8 cellular contexts compared by ENCODE assay signal in the genomic region with DNA sequence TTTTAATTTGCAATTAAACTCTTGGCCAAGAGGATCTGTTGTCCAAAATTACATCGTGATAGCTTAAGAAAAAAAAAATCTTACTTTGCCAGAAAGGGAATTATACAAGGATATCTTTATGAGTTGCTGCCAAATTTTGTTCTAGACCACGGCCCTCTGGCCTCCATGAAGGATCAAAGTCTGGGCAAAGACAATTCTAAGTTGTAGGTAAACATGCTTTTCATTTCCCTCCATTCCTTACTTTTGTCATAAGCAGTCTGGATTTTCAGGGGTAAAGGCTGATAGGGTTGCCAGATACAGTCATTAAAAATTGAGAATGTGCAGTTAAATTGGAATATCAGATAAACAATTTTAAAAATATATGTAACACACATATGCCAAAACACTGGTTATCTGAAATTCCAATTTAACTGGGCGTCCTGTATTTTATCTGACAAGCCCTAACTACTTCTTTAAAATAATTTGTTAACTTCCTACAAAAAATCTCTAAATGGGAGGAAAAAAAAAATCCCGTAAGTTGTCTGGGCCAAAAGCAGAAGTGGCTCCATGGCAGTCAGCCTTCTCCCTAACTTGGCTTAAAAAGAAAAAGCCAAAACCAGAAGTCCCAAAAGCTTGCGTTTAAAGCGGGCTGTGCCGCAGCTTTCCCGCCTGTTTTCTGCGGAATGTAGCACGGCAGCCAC.
DNase-seq lines count a peak whose midpoint lies in the region; ATAC-seq and TF ChIP-seq lines count a peak whose summit lies in the region.

No MANE protein-coding gene starts in this region.

- H3K4me1 ChIP-seq in ACC112 (ENCODE audit: control insufficient read depth, insufficient read depth, low read length, unreplicated experiment): peaks cover 34% of the 10 kb centered on the region
- H3K4me1 ChIP-seq in mucosa of stomach (ENCODE audit: control insufficient read depth, insufficient read depth, low read length): peaks cover 18% of the 10 kb centered on the region

- peaks cover 7% of the 10 kb centered on the region for H3K27me3 Mint-ChIP-seq in brain

- H3K27ac ChIP-seq in ACC112 (ENCODE audit: low read depth, low read length): peak overlapping the region; percentile 97

- DNase-seq in HFF-Myc (ENCODE audit: extremely low read depth, low read depth) (no peak), GDM1 (lab: John Stamatoyannopoulos, UW) (no peak)

- TF ChIP-seq CTCF in HFF-Myc (IDR thresholded peaks at IDR 0.05; ENCODE audit: low read depth, low read length, missing control alignments): no peak
- no peak for TF ChIP-seq CTCF in brain (conservative IDR thresholded peaks at IDR 0.05)

- H3K27ac Mint-ChIP-seq in brain: peak overlapping the region; percentile 99 to 100 (median 99)

- H3K4me3 ChIP-seq in ACC112 (ENCODE audit: low read depth, low read length): peak overlapping the region; percentile 87
- H3K4me3 ChIP-seq in HFF-Myc (replicated peaks; ENCODE audit: low read depth, low read length): peak overlapping the region; percentile 91
- H3K4me3 ChIP-seq in mucosa of stomach (ENCODE audit: low read length): peak overlapping the region; percentile 75

- H3K36me3 ChIP-seq in ACC112 (ENCODE audit: insufficient read depth, low read length) (peaks cover 13% of the 10 kb centered on the region; the same call in 1 of the 2 replicates), mucosa of stomach (ENCODE audit: control insufficient read depth, insufficient read depth, low read length) (no peaks in the 10 kb centered on the region)

- peak overlapping the region; percentile 15 for H2AFZ ChIP-seq in ACC112 (ENCODE audit: low read length, unreplicated experiment)

- H3K9me3 ChIP-seq in mucosa of stomach (ENCODE audit: control insufficient read depth, low read length): no peaks in the 10 kb centered on the region

- peaks cover 9% of the 10 kb centered on the region for H3K36me3 Mint-ChIP-seq in brain

- ATAC-seq in GM18909 (IDR thresholded peaks at IDR 0.05; ENCODE audit: poor library complexity, unreplicated experiment): no peak
- no peak for ATAC-seq in HG03442 (IDR thresholded peaks at IDR 0.05; ENCODE audit: unreplicated experiment)
- ATAC-seq in GM21447 (IDR thresholded peaks at IDR 0.05; ENCODE audit: unreplicated experiment): no peak

- H3K4me1 Mint-ChIP-seq in brain: peaks cover 40% of the 10 kb centered on the region

- peaks cover 58% of the 10 kb centered on the region for H3K79me2 ChIP-seq in ACC112 (ENCODE audit: control insufficient read depth, insufficient read depth, low read length, unreplicated experiment)

- peaks cover 0 to 11% (median 0%) of the 10 kb centered on the region in 5 experiments for H3K9me3 Mint-ChIP-seq in brain

- H3K9ac ChIP-seq in mucosa of stomach (ENCODE audit: low read length): peak overlapping the region; percentile 97

- H3K4me3 Mint-ChIP-seq in brain: peak overlapping the region; percentile 90 to 94 (median 93)

- H3K27me3 ChIP-seq in ACC112 (ENCODE audit: insufficient read depth, low read length) (no peaks in the 10 kb centered on the region), mucosa of stomach (ENCODE audit: control insufficient read depth, insufficient read depth, low read length) (no peaks in the 10 kb centered on the region)
